In genomic region chr6:15661815-15662245, GRCh38 we compare ENCODE assay signal across 8 cellular contexts. TPM values are rescaled to one million over a fixed set of nuclear protein-coding genes. Genes with fewer than 3 reads are reported as not detected.
A peak's percentile ranks its signal among the peaks of the same experiment; 100 is the strongest.
DNase-seq lines count a peak whose midpoint lies in the region; ATAC-seq and TF ChIP-seq lines count a peak whose summit lies in the region.

No MANE protein-coding gene starts in this region.

- H3K9me3 ChIP-seq in cardiac muscle cell (ENCODE audit: low read depth) (no peaks in the 10 kb centered on the region), thoracic aorta (no peaks in the 10 kb centered on the region)

- no peaks in the 10 kb centered on the region for H3K36me3 ChIP-seq in cardiac muscle cell
- no peaks in the 10 kb centered on the region for H3K36me3 ChIP-seq in thoracic aorta

- H3K9me3 Mint-ChIP-seq in activated naive CD4-positive, alpha-beta T cell treated with anti-CD3 and anti-CD28 coated beads, Interleukin-2, amount 50 U/mL, for 72 hours = peaks cover 6% of the 10 kb centered on the region in 2 donors

- ATAC-seq in Right ventricle myocardium inferior (no peak), thoracic aorta (ENCODE audit: insufficient number of reproducible peaks, low FRiP score, low read depth) (no peak)
- ATAC-seq in activated naive CD4-positive, alpha-beta T cell treated with anti-CD3 and anti-CD28 coated beads, Interleukin-2, amount 50 U/mL, for 72 hours = no peak

- H3K36me3 Mint-ChIP-seq in activated naive CD4-positive, alpha-beta T cell treated with anti-CD3 and anti-CD28 coated beads, Interleukin-2, amount 50 U/mL, for 72 hours = peaks cover 0 to 12% of the 10 kb centered on the region in 2 donors

- intact Hi-C loops in Right ventricle myocardium inferior (cut with DNase I) = no loop called here

- no peak for DNase-seq in cardiac muscle cell (ENCODE audit: low read depth in 1 of 2, low spot score in 1 of 2)
- DNase-seq in Right ventricle myocardium inferior (ENCODE audit: missing footprints) = no peak
- no peak for DNase-seq in activated naive CD4-positive, alpha-beta T cell treated with anti-CD3 and anti-CD28 coated beads, Interleukin-2, amount 50 U/mL, for 72 hours (ENCODE audit: low spot score in 2 of 2)
- no peak for DNase-seq in thoracic aorta (ENCODE audit: low spot score)
- DNase-seq in kidney glomerular epithelial cell (lab: John Stamatoyannopoulos, UW) = no peak
- no peak for DNase-seq in HCEC 1CT
- DNase-seq in islet precursor cell = no peak

- TF ChIP-seq CTCF in cardiac muscle cell (IDR thresholded peaks at IDR 0.05; ENCODE audit: low read depth, low read length) (no peak), thoracic aorta (IDR thresholded peaks at IDR 0.05) (no peak)

- peak overlapping the region; percentile 5 to 75 for H3K27ac Mint-ChIP-seq in activated naive CD4-positive, alpha-beta T cell treated with anti-CD3 and anti-CD28 coated beads, Interleukin-2, amount 50 U/mL, for 72 hours

- H3K27me3 ChIP-seq in cardiac muscle cell (peaks cover 15% of the 10 kb centered on the region), layer of hippocampus (ENCODE audit: control insufficient read depth, insufficient read depth, low read length) (no peaks in the 10 kb centered on the region), thoracic aorta (replicated peaks; ENCODE audit: insufficient read depth) (no peaks in the 10 kb centered on the region)

- H3K4me1 ChIP-seq in cardiac muscle cell (ENCODE audit: low read depth) (no peaks in the 10 kb centered on the region), thoracic aorta (ENCODE audit: control insufficient read depth in 1 of 2, low read depth in 2 of 2) (peaks cover 8 to 16% of the 10 kb centered on the region in 2 donors)

- H3K4me3 ChIP-seq in cardiac muscle cell (peak overlapping the region; percentile 75), thoracic aorta (peak overlapping the region; percentile 93)

- H3K27ac ChIP-seq in cardiac muscle cell (no peak overlapping the region), layer of hippocampus (ENCODE audit: low read depth, low read length) (peak overlapping the region; percentile 67), thoracic aorta (peak overlapping the region; percentile 66 to 75)

RNA-seq across cellular contexts. Expression of gene DTNBP1, which starts 1.0 kb away (rescaled TPM):
- total RNA-seq in cardiac muscle cell (8.0 and 9.2 TPM in 2 replicates), Right ventricle myocardium inferior (21.0 TPM), thoracic aorta (10 to 100 TPM; 11.5 to 30.8 TPM)
- polyA plus RNA-seq in cardiac muscle cell = 41.6 and 44.7 TPM in 2 replicates
- total RNA-seq in activated naive CD4-positive, alpha-beta T cell treated with anti-CD3 and anti-CD28 coated beads, Interleukin-2, amount 50 U/mL, for 72 hours = 10 to 100 TPM; 14.1 to 24.5 TPM
